ENCODE assay signal across 1 cellular context in the genomic region with DNA sequence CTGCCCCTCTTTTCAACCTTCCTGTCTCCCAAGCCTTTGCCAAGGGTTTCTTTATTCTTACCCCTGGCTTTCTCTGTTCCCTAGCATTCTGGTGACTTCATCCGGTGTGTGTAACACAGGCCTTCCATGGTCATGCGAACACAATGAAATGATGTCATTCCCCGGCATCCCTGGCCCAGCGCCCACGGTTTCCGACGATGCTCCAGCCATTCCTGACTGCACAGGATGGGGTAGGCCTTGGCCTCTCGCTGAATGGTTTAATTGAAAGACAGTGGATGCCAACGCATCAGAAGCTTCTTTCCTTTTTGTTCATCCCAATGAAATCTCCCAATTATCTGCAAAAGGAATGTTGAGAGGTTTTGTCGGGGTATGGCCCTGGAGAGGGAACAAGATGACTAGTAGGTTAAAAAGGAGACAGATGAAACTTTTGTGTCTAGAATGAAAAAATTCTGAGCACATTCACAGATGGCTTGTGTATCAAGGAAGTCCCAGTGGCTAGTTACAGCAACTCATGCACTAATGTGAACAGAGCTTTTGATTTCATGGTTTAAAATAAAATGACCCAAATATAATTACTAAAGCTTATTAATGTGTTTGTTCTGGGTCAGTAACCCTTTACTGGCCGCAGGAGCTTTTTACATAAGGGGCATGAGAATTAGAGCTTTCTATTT.
TF ChIP-seq lines count a peak whose summit lies in the region.

No MANE protein-coding gene starts in this region.

TF ChIP-seq in SK-N-SH treated with all-trans-retinoic acid at 6 μM for 48 hours, 23 proteins besides CTCF, POLR2A, EP300 and RAD21 (continued from another document):
- no peak for TF ChIP-seq ARNTL (CRISPR knock-in tag; IDR thresholded peaks at IDR 0.05; ENCODE audit: borderline replicate concordance, low read depth)
- no peak for TF ChIP-seq ZNF565 (CRISPR knock-in tag; conservative IDR thresholded peaks at IDR 0.05; ENCODE audit: low read depth)
- TF ChIP-seq, protein P1, sequence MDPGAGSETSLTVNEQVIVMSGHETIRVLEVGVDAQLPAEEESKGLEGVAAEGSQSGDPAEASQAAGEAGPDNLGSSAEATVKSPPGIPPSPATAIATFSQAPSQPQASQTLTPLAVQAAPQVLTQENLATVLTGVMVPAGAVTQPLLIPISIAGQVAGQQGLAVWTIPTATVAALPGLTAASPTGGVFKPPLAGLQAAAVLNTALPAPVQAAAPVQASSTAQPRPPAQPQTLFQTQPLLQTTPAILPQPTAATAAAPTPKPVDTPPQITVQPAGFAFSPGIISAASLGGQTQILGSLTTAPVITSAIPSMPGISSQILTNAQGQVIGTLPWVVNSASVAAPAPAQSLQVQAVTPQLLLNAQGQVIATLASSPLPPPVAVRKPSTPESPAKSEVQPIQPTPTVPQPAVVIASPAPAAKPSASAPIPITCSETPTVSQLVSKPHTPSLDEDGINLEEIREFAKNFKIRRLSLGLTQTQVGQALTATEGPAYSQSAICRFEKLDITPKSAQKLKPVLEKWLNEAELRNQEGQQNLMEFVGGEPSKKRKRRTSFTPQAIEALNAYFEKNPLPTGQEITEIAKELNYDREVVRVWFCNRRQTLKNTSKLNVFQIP (CRISPR knock-in tag; IDR thresholded peaks at IDR 0.05; ENCODE audit: borderline replicate concordance, low read depth): no peak
- TF ChIP-seq GLIS3 (CRISPR knock-in tag; IDR thresholded peaks at IDR 0.05): no peak
